In genomic region chr11:331332-332060, GRCh38 we compare ENCODE assay signal across 19 cellular contexts. TPM values are rescaled to one million over a fixed set of nuclear protein-coding genes. Genes with fewer than 3 reads are reported as not detected.
A peak's percentile ranks its signal among the peaks of the same experiment; 100 is the strongest.
DNase-seq lines count a peak whose midpoint lies in the region; ATAC-seq, FAIRE-seq and TF ChIP-seq lines count a peak whose summit lies in the region.
"Had no signal": no experiment of that assay in that cellular context is flagged by ENCODE, and none has a peak within 500 bp of the region (broad histone marks: within the 10 kb centered on the region; RNA-seq: fewer than 3 reads in every experiment).

No MANE protein-coding gene starts in this region.

- FAIRE-seq in kidney (lab: Jason Lieb, UNC), result no peak

- H3K36me3 Mint-ChIP-seq in stimulated activated naive CD8-positive, alpha-beta T cell treated with anti-CD3 and anti-CD28 coated beads, Interleukin-15, Interleukin-2, amounts not matched to agents 100 ng/mL and 50 ng/mL, for 24 hours (ENCODE audit: low read depth), result no peaks in the 10 kb centered on the region
- no peaks in the 10 kb centered on the region for H3K36me3 Mint-ChIP-seq in activated B cell treated with CpG ODN at 0.5 μM for 24 hours (ENCODE audit: low read depth)

- peak overlapping the region; percentile 61 for H3K27ac Mint-ChIP-seq in stimulated activated naive CD8-positive, alpha-beta T cell treated with anti-CD3 and anti-CD28 coated beads, Interleukin-15, Interleukin-2, amounts not matched to agents 100 ng/mL and 50 ng/mL, for 24 hours
- no peak overlapping the region for H3K27ac Mint-ChIP-seq in activated B cell treated with CpG ODN at 0.5 μM for 24 hours

- H3K9me3 Mint-ChIP-seq in stimulated activated naive CD8-positive, alpha-beta T cell treated with anti-CD3 and anti-CD28 coated beads, Interleukin-15, Interleukin-2, amounts not matched to agents 100 ng/mL and 50 ng/mL, for 24 hours, result no peaks in the 10 kb centered on the region
- H3K9me3 Mint-ChIP-seq in activated B cell treated with CpG ODN at 0.5 μM for 24 hours, result no peaks in the 10 kb centered on the region

- DNase-seq in stimulated activated naive CD8-positive, alpha-beta T cell treated with anti-CD3 and anti-CD28 coated beads, Interleukin-15, Interleukin-2, amounts not matched to agents 100 U/mL and 50 U/mL, for 24 hours, result no peak
- DNase-seq in activated B cell treated with CpG ODN at 0.5 μM for 24 hours (no peak), kidney (peak; percentile 65), upper lobe of right lung (peak; percentile 28), NCI-H526 treated with DMSO at 0.1 percent for 48 hours (lab: John Stamatoyannopoulos, UW) (no peak), DMS 273 treated with DMSO at 0.1 percent for 48 hours (lab: John Stamatoyannopoulos, UW) (no peak)
- DNase-seq: amygdala; NCI-H2171; SJCRH30; stimulated activated CD4-positive, alpha-beta T cell treated with anti-CD3 and anti-CD28 coated beads, Interleukin-1b, Interleukin-23, amount 100 ng/mL, for 48 hours had no signal

- H3K9ac ChIP-seq in kidney (ENCODE audit: low read length in 2 of 2), result no peak overlapping the region

- no peak overlapping the region for H3K4me3 ChIP-seq in kidney (ENCODE audit: low read length in 2 of 2)
- H3K4me3 ChIP-seq in upper lobe of right lung, result no peak overlapping the region
- H3K4me3 ChIP-seq: heart left ventricle, SJCRH30, tibial nerve had no signal

- intact Hi-C loops in activated B cell treated with CpG ODN at 0.5 μM for 24 hours (cut with micrococcal nuclease) (no loop called here), kidney (cut with DNase I) (no loop called here), upper lobe of right lung (cut with DNase I) (no loop called here)

- H3K27me3 Mint-ChIP-seq in stimulated activated naive CD8-positive, alpha-beta T cell treated with anti-CD3 and anti-CD28 coated beads, Interleukin-15, Interleukin-2, amounts not matched to agents 100 ng/mL and 50 ng/mL, for 24 hours, result no peaks in the 10 kb centered on the region
- no peaks in the 10 kb centered on the region for H3K27me3 Mint-ChIP-seq in activated B cell treated with CpG ODN at 0.5 μM for 24 hours

- H3K9me3 ChIP-seq in kidney (ENCODE audit: control insufficient read depth in 1 of 2, low read length in 2 of 2) (no peaks in the 10 kb centered on the region), upper lobe of right lung (no peaks in the 10 kb centered on the region)
- H3K9me3 ChIP-seq: heart left ventricle, SJCRH30, tibial nerve had no signal

- H3K27me3 ChIP-seq in upper lobe of right lung, result no peaks in the 10 kb centered on the region
- H3K27me3 ChIP-seq: heart left ventricle, SJCRH30, tibial nerve had no signal

- no peak overlapping the region for H3K27ac ChIP-seq in kidney (ENCODE audit: low read depth in 2 of 2, low read length in 2 of 2)
- H3K27ac ChIP-seq in upper lobe of right lung, result no peak overlapping the region
- H3K27ac ChIP-seq: heart left ventricle, SJCRH30, tibial nerve had no signal

- H3K36me3 ChIP-seq in kidney (ENCODE audit: control insufficient read depth in 1 of 2, insufficient read depth in 2 of 2, low read length in 2 of 2) (no peaks in the 10 kb centered on the region), upper lobe of right lung (no peaks in the 10 kb centered on the region)
- H3K36me3 ChIP-seq: heart left ventricle, SJCRH30, tibial nerve had no signal

- CTCF ChIA-PET in activated B cell treated with CpG ODN at 0.5 μM for 24 hours (lab: Charles Lee), result no interaction called here

- ATAC-seq in stimulated activated naive CD8-positive, alpha-beta T cell treated with anti-CD3 and anti-CD28 coated beads, Interleukin-15, Interleukin-2, amounts not matched to agents 100 U/mL and 50 U/mL, for 24 hours, result no peak
- ATAC-seq in activated B cell treated with CpG ODN at 0.5 μM for 24 hours (ENCODE audit: low read depth) (no peak), upper lobe of right lung (no peak), GM19463 (IDR thresholded peaks at IDR 0.05; ENCODE audit: unreplicated experiment) (no peak)
- ATAC-seq: heart left ventricle, left colon had no signal

- H3K4me1 Mint-ChIP-seq in stimulated activated naive CD8-positive, alpha-beta T cell treated with anti-CD3 and anti-CD28 coated beads, Interleukin-15, Interleukin-2, amounts not matched to agents 100 ng/mL and 50 ng/mL, for 24 hours (ENCODE audit: low read depth), result peaks cover 71% of the 10 kb centered on the region
- H3K4me1 Mint-ChIP-seq in activated B cell treated with CpG ODN at 0.5 μM for 24 hours, result peaks cover 47% of the 10 kb centered on the region

- peak overlapping the region; percentile 4 for H3K4me3 Mint-ChIP-seq in stimulated activated naive CD8-positive, alpha-beta T cell treated with anti-CD3 and anti-CD28 coated beads, Interleukin-15, Interleukin-2, amounts not matched to agents 100 ng/mL and 50 ng/mL, for 24 hours
- peak overlapping the region; percentile 57 for H3K4me3 Mint-ChIP-seq in activated B cell treated with CpG ODN at 0.5 μM for 24 hours

- POLR2A ChIA-PET in activated B cell treated with CpG ODN at 0.5 μM for 24 hours (lab: Charles Lee), result interaction anchor here (0.6 to 3.5 kb wide), 3 partner anchors 10 to 24 kb away, joined by 4 to 21 read pairs (median 7); no protein-coding TSS in a partner anchor

- no peak for TF ChIP-seq CTCF in activated B cell treated with CpG ODN at 0.5 μM for 24 hours (IDR thresholded peaks at IDR 0.05)
- no peak for TF ChIP-seq CTCF in kidney (IDR thresholded peaks at IDR 0.05; ENCODE audit: borderline replicate concordance, extremely low read depth, insufficient read depth)
- TF ChIP-seq CTCF in upper lobe of right lung (IDR thresholded peaks at IDR 0.05), result no peak

- H3K4me1 ChIP-seq in kidney (ENCODE audit: control insufficient read depth in 1 of 2, insufficient read depth in 1 of 2, low read depth in 1 of 2, low read length in 2 of 2), result peaks cover 10 to 11% of the 10 kb centered on the region in 2 donors
- H3K4me1 ChIP-seq in upper lobe of right lung, result peaks cover 29% of the 10 kb centered on the region

RNA-seq across cellular contexts. Expression of gene IFITM3, which starts 10.8 kb away (rescaled TPM):
- total RNA-seq in activated B cell treated with CpG ODN at 0.5 μM for 24 hours (14.8 and 17.0 TPM in 2 replicates), kidney (1,286 TPM), upper lobe of right lung (692 TPM)
- polyA plus RNA-seq in kidney (ENCODE audit: insufficient read depth, low read depth, low replicate concordance), result 1,281 TPM

RNA-seq across cellular contexts. Expression of gene IFITM1, which starts 17.7 kb away (rescaled TPM):
- total RNA-seq in activated B cell treated with CpG ODN at 0.5 μM for 24 hours, result 21.2 and 25.3 TPM in 2 replicates
- 440 TPM for total RNA-seq in kidney
- polyA plus RNA-seq in kidney (ENCODE audit: insufficient read depth, low read depth, low replicate concordance), result 248 TPM
- total RNA-seq in upper lobe of right lung, result 128 TPM

RNA-seq across cellular contexts. Expression of gene IFITM2, which starts 23.9 kb away (rescaled TPM):
- 112 and 125 TPM in 2 replicates for total RNA-seq in activated B cell treated with CpG ODN at 0.5 μM for 24 hours
- 1,111 TPM for total RNA-seq in kidney
- polyA plus RNA-seq in kidney (ENCODE audit: insufficient read depth, low read depth, low replicate concordance), result 814 TPM
- 521 TPM for total RNA-seq in upper lobe of right lung

RNA-seq across cellular contexts. Expression of gene IFITM5, which starts 32.2 kb away (rescaled TPM):
- not detected in 2 replicates for total RNA-seq in activated B cell treated with CpG ODN at 0.5 μM for 24 hours
- not detected for total RNA-seq in kidney
- not detected for polyA plus RNA-seq in kidney (ENCODE audit: insufficient read depth, low read depth, low replicate concordance)
- total RNA-seq in upper lobe of right lung, result not detected
- total RNA-seq: heart left ventricle, HT-29, left colon, renal cortical epithelial cell, SJCRH30, tibial nerve had no signal
- polyA plus RNA-seq: BJ, esophagus, heart left ventricle had no signal

RNA-seq across cellular contexts. Expression of gene B4GALNT4, which starts 37.8 kb away (rescaled TPM):
- total RNA-seq in activated B cell treated with CpG ODN at 0.5 μM for 24 hours, result not detected in 2 replicates
- 1.4 TPM for total RNA-seq in kidney
- 0.82 TPM for polyA plus RNA-seq in kidney (ENCODE audit: insufficient read depth, low read depth, low replicate concordance)
- total RNA-seq in upper lobe of right lung, result 1.9 TPM
- total RNA-seq: HT-29 had no signal

Comparison
In these comparisons a context has a peak if more than half of its experiments do, and no peak if none do; other contexts are left out.
1. DNase-seq: peak in kidney (single experiment) and upper lobe of right lung (single experiment); none in stimulated activated naive CD8-positive, alpha-beta T cell treated with anti-CD3 and anti-CD28 coated beads, Interleukin-15, Interleukin-2, amounts not matched to agents 100 U/mL and 50 U/mL, for 24 hours (single experiment), activated B cell treated with CpG ODN at 0.5 μM for 24 hours (single experiment), NCI-H526 treated with DMSO at 0.1 percent for 48 hours (single experiment) and DMS 273 treated with DMSO at 0.1 percent for 48 hours (single experiment).
2. RNA of gene IFITM3, which starts 10.8 kb away (total RNA-seq): 1,286 TPM in kidney (single experiment) and 692 TPM in upper lobe of right lung (single experiment); 14.8 to 17.0 TPM in activated B cell treated with CpG ODN at 0.5 μM for 24 hours; every median in the first group is over 10 times any median in the second.